Comparison of ENCODE assay signal across 17 cellular contexts in genomic region chr14:96626916-96627315, GRCh38.
DNase-seq lines count a peak whose midpoint lies in the region; TF ChIP-seq lines count a peak whose summit lies in the region.
"Had no signal": no experiment of that assay in that cellular context is flagged by ENCODE, and none has a peak within 500 bp of the region (broad histone marks: within the 10 kb centered on the region; RNA-seq: fewer than 3 reads in every experiment).

No MANE protein-coding gene starts in this region.

- no peaks in the 10 kb centered on the region for H3K9me3 ChIP-seq in testis
- H3K9me3 ChIP-seq: BE2C, right atrium auricular region had no signal

- no peak overlapping the region for H3K4me3 ChIP-seq in coronary artery
- H3K4me3 ChIP-seq in testis = no peak overlapping the region
- no peak overlapping the region for H3K4me3 ChIP-seq in foreskin fibroblast (ENCODE audit: low read depth in 1 of 2, low read length in 2 of 2)
- H3K4me3 ChIP-seq: right atrium auricular region had no signal

- no peaks in the 10 kb centered on the region for H3K27me3 ChIP-seq in testis
- H3K27me3 ChIP-seq: BE2C, right atrium auricular region had no signal

- 64 to 78% methylated on average over 13 to 14 of the region's 14 CpGs for WGBS in testis, 2 donors

- TF ChIP-seq CTCF in coronary artery (IDR thresholded peaks at IDR 0.05) (no peak), testis (IDR thresholded peaks at IDR 0.05) (no peak), foreskin fibroblast (IDR thresholded peaks at IDR 0.05; ENCODE audit: low read depth, low read length) (no peak)

- no peak for TF ChIP-seq POLR2A in testis (IDR thresholded peaks at IDR 0.05)

- DNase-seq in DMS53 (lab: John Stamatoyannopoulos, UW) (peak; percentile 18), DMS53 treated with DMSO at 0.1 percent for 48 hours (lab: John Stamatoyannopoulos, UW; ENCODE audit: unreplicated experiment) (no peak), coronary artery (ENCODE audit: low spot score) (peak; percentile 47), testis (peak; percentile 3), SKM-1 (lab: John Stamatoyannopoulos, UW; ENCODE audit: unreplicated experiment) (no peak), foreskin fibroblast (no peak)
- DNase-seq in stimulated activated CD4-positive, alpha-beta T cell treated with anti-CD3 and anti-CD28 coated beads, Interleukin-12 subunit alpha, Interleukin-12 subunit beta, amount 100 ng/mL, for 48 hours (ENCODE audit: low read depth in 2 of 3, low spot score in 1 of 3) = peak in 2 of 3 donors; percentile 7 to 14
- no peak for DNase-seq in stimulated activated CD4-positive, alpha-beta T cell treated with anti-CD3 and anti-CD28 coated beads, Interleukin-4, amount 100 ng/mL, for 24 hours
- DNase-seq: BE2C; effector memory CD8-positive, alpha-beta T cell; hippocampal formation; left colon; NCI-H187; T-helper 9 cell; trophoblast cell had no signal

- H3K27ac ChIP-seq in coronary artery (no peak overlapping the region), testis (no peak overlapping the region)
- H3K27ac ChIP-seq: 22Rv1, right atrium auricular region had no signal

- intact Hi-C loops in testis (cut with DNase I; ENCODE audit: low total_unique reads) = no loop called here

- no peaks in the 10 kb centered on the region for H3K4me1 ChIP-seq in testis
- H3K4me1 ChIP-seq: BE2C, right atrium auricular region had no signal

- H3K36me3 ChIP-seq in testis (ENCODE audit: low read depth, missing control alignments) = no peaks in the 10 kb centered on the region
- H3K36me3 ChIP-seq: BE2C, right atrium auricular region had no signal

Comparison
In these comparisons a context has a peak if more than half of its experiments do, and no peak if none do; other contexts are left out.
1. DNase-seq: peak in DMS53 (single experiment), stimulated activated CD4-positive, alpha-beta T cell treated with anti-CD3 and anti-CD28 coated beads, Interleukin-12 subunit alpha, Interleukin-12 subunit beta, amount 100 ng/mL, for 48 hours (2 of 3), coronary artery (single experiment) and testis (single experiment); none in DMS53 treated with DMSO at 0.1 percent for 48 hours (single experiment), stimulated activated CD4-positive, alpha-beta T cell treated with anti-CD3 and anti-CD28 coated beads, Interleukin-4, amount 100 ng/mL, for 24 hours (single experiment), SKM-1 (single experiment) and foreskin fibroblast (0 of 2).